Comparison of ENCODE assay signal across 21 cellular contexts in the genomic region with DNA sequence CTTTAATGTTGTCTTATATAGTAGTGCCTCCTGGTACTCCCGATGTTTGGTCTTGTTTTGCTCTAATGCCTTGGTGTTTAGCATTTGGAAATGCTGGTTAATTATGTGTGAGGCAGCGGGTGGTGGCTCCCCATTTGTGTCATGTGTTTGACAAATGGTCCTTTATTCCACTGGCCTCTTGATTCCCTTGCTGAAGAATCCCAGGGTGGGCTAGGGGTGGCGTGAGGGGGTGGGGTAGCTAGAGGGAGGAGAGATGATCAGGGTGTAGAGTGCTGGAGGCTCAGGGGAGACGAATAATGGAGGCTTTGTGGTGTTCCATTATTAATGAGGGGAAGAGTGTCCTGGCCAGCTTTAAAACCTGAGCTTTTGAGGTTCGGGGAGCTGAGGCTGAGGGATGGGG. TPM values are rescaled to one million over a fixed set of nuclear protein-coding genes. Genes with fewer than 3 reads are reported as not detected.
DNase-seq lines count a peak whose midpoint lies in the region; ATAC-seq and TF ChIP-seq lines count a peak whose summit lies in the region.
"Had no signal": no experiment of that assay in that cellular context is flagged by ENCODE, and none has a peak within 500 bp of the region (broad histone marks: within the 10 kb centered on the region; RNA-seq: fewer than 3 reads in every experiment).

No MANE protein-coding gene starts in this region.

- peaks cover 58 to 71% (median 60%) of the 10 kb centered on the region in 3 donors for H3K36me3 ChIP-seq in skeletal muscle tissue (ENCODE audit: control insufficient read depth in 3 of 3, insufficient read depth in 3 of 3, low read length in 3 of 3)
- peaks cover 0 to 69% (median 5%) of the 10 kb centered on the region in 3 donors for H3K36me3 ChIP-seq in Peyer's patch

- no peaks in the 10 kb centered on the region for H3K27me3 ChIP-seq in layer of hippocampus (ENCODE audit: control insufficient read depth, insufficient read depth, low read length)
- H3K27me3 ChIP-seq in skeletal muscle tissue (ENCODE audit: control insufficient read depth in 3 of 3, insufficient read depth in 3 of 3, low read length in 3 of 3): no peaks in the 10 kb centered on the region
- H3K27me3 ChIP-seq in Peyer's patch: no peaks in the 10 kb centered on the region
- H3K27me3 ChIP-seq: heart right ventricle, sigmoid colon, transverse colon had no signal

- no peak for TF ChIP-seq POLR2A in Peyer's patch (IDR thresholded peaks at IDR 0.05)

- peak overlapping the region; percentile 15 for H3K27ac Mint-ChIP-seq in activated naive CD8-positive, alpha-beta T cell treated with anti-CD3 and anti-CD28 coated beads, Interleukin-2, amount 50 U/mL, for 24 hours
- H3K27ac Mint-ChIP-seq: B cell had no signal

- no peaks in the 10 kb centered on the region for H3K27me3 Mint-ChIP-seq in activated naive CD8-positive, alpha-beta T cell treated with anti-CD3 and anti-CD28 coated beads, Interleukin-2, amount 50 U/mL, for 24 hours
- H3K27me3 Mint-ChIP-seq: B cell had no signal

- H3K9me3 ChIP-seq in skeletal muscle tissue (ENCODE audit: control insufficient read depth in 3 of 3, low read length in 3 of 3) (no peaks in the 10 kb centered on the region), Peyer's patch (no peaks in the 10 kb centered on the region)
- H3K9me3 ChIP-seq: heart right ventricle, sigmoid colon, transverse colon had no signal

- H3K9ac ChIP-seq in skeletal muscle tissue (ENCODE audit: low read depth in 1 of 3, low read length in 3 of 3): peak overlapping the region in 2 of 3 donors; percentile 43 to 54

- H3K27ac ChIP-seq in layer of hippocampus (ENCODE audit: low read depth, low read length) (peak overlapping the region; percentile 32), skeletal muscle tissue (ENCODE audit: low read depth, low read length) (no peak overlapping the region), Peyer's patch (no peak overlapping the region)
- H3K27ac ChIP-seq: 22Rv1, sigmoid colon, transverse colon had no signal

- peak; percentile 42 for DNase-seq in activated CD8-positive, alpha-beta memory T cell treated with anti-CD3 and anti-CD28 coated beads for 24 hours
- DNase-seq in activated CD8-positive, alpha-beta memory T cell treated with anti-CD3 and anti-CD28 coated beads, Interleukin-2, amount 50 U/mL, for 48 hours: no peak
- DNase-seq in activated naive CD8-positive, alpha-beta T cell treated with anti-CD3 and anti-CD28 coated beads, Interleukin-2, amount 50 U/mL, for 24 hours: no peak
- DNase-seq in hepatic stellate cell (ENCODE audit: low spot score): no peak
- no peak for DNase-seq in Peyer's patch
- DNase-seq: activated gamma-delta T cell, COR-L47, DND-41, NCI-H187, NCI-H748 treated with DMSO at 0.1 percent for 48 hours, sigmoid colon, transverse colon had no signal

- TF ChIP-seq CTCF in Peyer's patch (IDR thresholded peaks at IDR 0.05): no peak

- peaks cover 45% of the 10 kb centered on the region for H3K4me1 Mint-ChIP-seq in activated naive CD8-positive, alpha-beta T cell treated with anti-CD3 and anti-CD28 coated beads, Interleukin-2, amount 50 U/mL, for 24 hours

- no peak overlapping the region for H3K4me3 Mint-ChIP-seq in activated naive CD8-positive, alpha-beta T cell treated with anti-CD3 and anti-CD28 coated beads, Interleukin-2, amount 50 U/mL, for 24 hours
- H3K4me3 Mint-ChIP-seq: B cell had no signal

- H3K4me1 ChIP-seq in skeletal muscle tissue (ENCODE audit: control insufficient read depth in 3 of 3, insufficient read depth in 3 of 3, low read length in 3 of 3) (peaks cover 48 to 68% (median 56%) of the 10 kb centered on the region in 3 donors), Peyer's patch (peaks cover 0 to 36% (median 7%) of the 10 kb centered on the region in 4 donors)

- peaks cover 66% of the 10 kb centered on the region for H3K36me3 Mint-ChIP-seq in activated naive CD8-positive, alpha-beta T cell treated with anti-CD3 and anti-CD28 coated beads, Interleukin-2, amount 50 U/mL, for 24 hours (ENCODE audit: low read depth)

- no peak for ATAC-seq in activated naive CD8-positive, alpha-beta T cell treated with anti-CD3 and anti-CD28 coated beads, Interleukin-2, amount 50 U/mL, for 24 hours
- no peak for ATAC-seq in HG03097 (IDR thresholded peaks at IDR 0.05; ENCODE audit: low FRiP score, unreplicated experiment)
- ATAC-seq: K562 had no signal

- H3K9me3 Mint-ChIP-seq in activated naive CD8-positive, alpha-beta T cell treated with anti-CD3 and anti-CD28 coated beads, Interleukin-2, amount 50 U/mL, for 24 hours: no peaks in the 10 kb centered on the region

- H3K4me3 ChIP-seq in skeletal muscle tissue (ENCODE audit: low read length in 3 of 3) (peak overlapping the region in 1 of 3 donors; percentile 22), Peyer's patch (no peak overlapping the region)
- H3K4me3 ChIP-seq: heart right ventricle, K562, sigmoid colon, transverse colon had no signal

RNA-seq across cellular contexts. Expression of a gene that starts 5.4 kb away (rescaled TPM):
- total RNA-seq in skeletal muscle tissue (18.3 TPM), Peyer's patch (10 to 100 TPM; 18.2 to 23.9 (median 23.8) TPM)

RNA-seq across cellular contexts. Expression of a gene that starts 59.6 kb away (rescaled TPM):
- not detected for total RNA-seq in skeletal muscle tissue
- total RNA-seq in Peyer's patch: not detected
- total RNA-seq: B cell, K562, omental fat pad, Right ventricle myocardium superior, sigmoid colon, transverse colon had no signal
